Comparison of ENCODE assay signal across 8 cellular contexts in the genomic region with DNA sequence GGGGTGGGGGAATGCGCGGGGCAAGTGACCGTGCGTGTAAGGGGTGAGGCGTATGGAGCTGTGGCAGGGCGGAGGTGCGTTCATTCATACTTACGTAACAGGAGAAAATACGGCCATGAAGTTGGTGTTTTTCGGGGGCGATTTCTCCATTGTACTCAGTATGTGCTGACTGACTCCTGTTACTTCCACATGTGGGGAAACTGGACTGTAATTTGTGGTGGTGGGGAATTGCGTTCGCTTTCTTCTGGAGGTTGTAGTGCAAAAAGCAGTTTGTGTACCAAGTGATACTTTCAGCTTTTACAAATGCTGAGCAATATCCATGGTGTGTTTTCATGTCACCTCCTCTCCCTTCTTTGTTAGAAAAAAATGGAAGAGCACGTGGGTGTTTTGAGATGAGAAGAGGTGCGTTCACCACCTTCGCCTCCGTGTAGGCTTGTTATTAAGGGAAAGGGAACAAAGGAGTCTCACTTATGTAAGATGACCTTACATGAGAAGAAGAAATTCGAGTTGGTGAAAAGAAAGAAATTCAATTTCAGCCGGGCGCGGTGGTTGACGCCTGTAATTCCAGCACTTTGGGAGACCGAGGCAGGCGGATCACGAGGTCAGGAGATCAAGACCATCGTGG.
A peak's percentile ranks its signal among the peaks of the same experiment; 100 is the strongest.
DNase-seq lines count a peak whose midpoint lies in the region; ATAC-seq and TF ChIP-seq lines count a peak whose summit lies in the region.
"Not testable (repeated sequence)": the region's sequence is repeated elsewhere in the genome, so short reads cannot be mapped to it uniquely, and the experiment has no call there.

No MANE protein-coding gene starts in this region.

- not testable (repeated sequence) for H3K9me3 Mint-ChIP-seq in activated T-helper 2 cell treated with anti-CD3 and anti-CD28 coated beads, Interferon-gamma antibody, Interleukin-2, Interleukin-4, amounts not matched to agents 10 μg/mL and 5 μg/mL and 100 μg/mL, durations not matched to agents 14 hours and 24 hours and 36 hours; stimulated activated effector memory CD8-positive, alpha-beta T cell treated with anti-CD3 and anti-CD28 coated beads, Interleukin-12 subunit alpha, Interleukin-12 subunit beta, amount 100 ng/mL, for 72 hours

- DNase-seq in Caki2 (ENCODE audit: low read depth) (peak; percentile 98), NOMO-1 treated with dmso at 0.1 percent for 144 hours (lab: John Stamatoyannopoulos, UW; ENCODE audit: unreplicated experiment) (peak; percentile 64)
- peak; percentile 39 for DNase-seq in activated T-helper 2 cell treated with anti-CD3 and anti-CD28 coated beads, Interferon-gamma antibody, Interleukin-2, Interleukin-4, amounts not matched to agents 10 μg/mL and 5 μg/mL and 100 μg/mL, durations not matched to agents 14 hours and 24 hours and 36 hours (ENCODE audit: low spot score)
- not testable (repeated sequence) for DNase-seq in coronary artery (ENCODE audit: low spot score); left ventricle myocardium inferior; stimulated activated effector memory CD8-positive, alpha-beta T cell treated with anti-CD3 and anti-CD28 coated beads, Interleukin-12 subunit alpha, Interleukin-12 subunit beta, amount 100 ng/mL, for 72 hours (ENCODE audit: low spot score in 2 of 2)

- intact Hi-C loops in activated T-helper 2 cell treated with anti-CD3 and anti-CD28 coated beads, Interferon-gamma antibody, Interleukin-2, Interleukin-4, amounts not matched to agents 10 μg/mL and 5 μg/mL and 100 μg/mL, durations not matched to agents 14 hours and 24 hours and 36 hours (cut with micrococcal nuclease); left ventricle myocardium inferior (cut with micrococcal nuclease): not testable (repeated sequence)

- peak overlapping the region; percentile 86 for H3K27ac Mint-ChIP-seq in activated T-helper 2 cell treated with anti-CD3 and anti-CD28 coated beads, Interferon-gamma antibody, Interleukin-2, Interleukin-4, amounts not matched to agents 10 μg/mL and 5 μg/mL and 100 μg/mL, durations not matched to agents 14 hours and 24 hours and 36 hours
- peak overlapping the region; percentile 93 for H3K27ac Mint-ChIP-seq in stimulated activated effector memory CD8-positive, alpha-beta T cell treated with anti-CD3 and anti-CD28 coated beads, Interleukin-12 subunit alpha, Interleukin-12 subunit beta, amount 100 ng/mL, for 72 hours

- H3K9ac ChIP-seq in muscle layer of colon (ENCODE audit: low read length): not testable (repeated sequence)

- H3K9me3 ChIP-seq in left ventricle myocardium inferior (replicated peaks); muscle layer of colon (ENCODE audit: low read length): not testable (repeated sequence)

- not testable (repeated sequence) for H3K36me3 Mint-ChIP-seq in activated T-helper 2 cell treated with anti-CD3 and anti-CD28 coated beads, Interferon-gamma antibody, Interleukin-2, Interleukin-4, amounts not matched to agents 10 μg/mL and 5 μg/mL and 100 μg/mL, durations not matched to agents 14 hours and 24 hours and 36 hours (ENCODE audit: low read depth); stimulated activated effector memory CD8-positive, alpha-beta T cell treated with anti-CD3 and anti-CD28 coated beads, Interleukin-12 subunit alpha, Interleukin-12 subunit beta, amount 100 ng/mL, for 72 hours

- H3K4me3 Mint-ChIP-seq in activated T-helper 2 cell treated with anti-CD3 and anti-CD28 coated beads, Interferon-gamma antibody, Interleukin-2, Interleukin-4, amounts not matched to agents 10 μg/mL and 5 μg/mL and 100 μg/mL, durations not matched to agents 14 hours and 24 hours and 36 hours (ENCODE audit: low read depth): peak overlapping the region; percentile 51
- H3K4me3 Mint-ChIP-seq in stimulated activated effector memory CD8-positive, alpha-beta T cell treated with anti-CD3 and anti-CD28 coated beads, Interleukin-12 subunit alpha, Interleukin-12 subunit beta, amount 100 ng/mL, for 72 hours: peak overlapping the region; percentile 50

- peak; percentile 87 for ATAC-seq in HG02938 (IDR thresholded peaks at IDR 0.05; ENCODE audit: unreplicated experiment)
- peak; percentile 81 for ATAC-seq in stimulated activated effector memory CD8-positive, alpha-beta T cell treated with anti-CD3 and anti-CD28 coated beads, Interleukin-12 subunit alpha, Interleukin-12 subunit beta, amount 100 ng/mL, for 72 hours

- H3K27me3 ChIP-seq in left ventricle myocardium inferior (ENCODE audit: low read depth); muscle layer of colon (ENCODE audit: control insufficient read depth in 1 of 2, insufficient read depth in 2 of 2, low read length in 2 of 2): not testable (repeated sequence)

- not testable (repeated sequence) for H3K36me3 ChIP-seq in left ventricle myocardium inferior; muscle layer of colon (ENCODE audit: insufficient read depth, low read length)

- H3K27me3 Mint-ChIP-seq in activated T-helper 2 cell treated with anti-CD3 and anti-CD28 coated beads, Interferon-gamma antibody, Interleukin-2, Interleukin-4, amounts not matched to agents 10 μg/mL and 5 μg/mL and 100 μg/mL, durations not matched to agents 14 hours and 24 hours and 36 hours (ENCODE audit: low read depth): not testable (repeated sequence)

- H3K27ac ChIP-seq in coronary artery: peak overlapping the region; percentile 46 to 85
- H3K27ac ChIP-seq in left ventricle myocardium inferior (replicated peaks): peak overlapping the region; percentile 79
- peak overlapping the region; percentile 23 for H3K27ac ChIP-seq in muscle layer of colon (ENCODE audit: low read depth, low read length)

- not testable (repeated sequence) for H3K4me1 ChIP-seq in left ventricle myocardium inferior; muscle layer of colon (ENCODE audit: insufficient read depth, low read length)

- not testable (repeated sequence) for TF ChIP-seq CTCF in coronary artery (IDR thresholded peaks at IDR 0.05); left ventricle myocardium inferior (IDR thresholded peaks at IDR 0.05; ENCODE audit: borderline replicate concordance)

- peaks cover 12% of the 10 kb centered on the region for H3K4me1 Mint-ChIP-seq in activated T-helper 2 cell treated with anti-CD3 and anti-CD28 coated beads, Interferon-gamma antibody, Interleukin-2, Interleukin-4, amounts not matched to agents 10 μg/mL and 5 μg/mL and 100 μg/mL, durations not matched to agents 14 hours and 24 hours and 36 hours (ENCODE audit: low read depth)
- not testable (repeated sequence) for H3K4me1 Mint-ChIP-seq in stimulated activated effector memory CD8-positive, alpha-beta T cell treated with anti-CD3 and anti-CD28 coated beads, Interleukin-12 subunit alpha, Interleukin-12 subunit beta, amount 100 ng/mL, for 72 hours

- peak overlapping the region; percentile 62 for H3K4me3 ChIP-seq in coronary artery
- H3K4me3 ChIP-seq in left ventricle myocardium inferior: peak overlapping the region; percentile 49
- not testable (repeated sequence) for H3K4me3 ChIP-seq in muscle layer of colon (ENCODE audit: low read depth in 1 of 2, low read length in 2 of 2)

- in situ Hi-C loops in Caki2 (cut with HindIII; ENCODE audit: low pct_unique_long_range_greater_than_20kb, low sequenced_read_pairs): not testable (repeated sequence)

Comparison
In these comparisons a context has a peak if more than half of its experiments do, and no peak if none do; other contexts are left out.
1. H3K27ac ChIP-seq: peak in every context shown above with its lines; median percentile 79 in left ventricle myocardium inferior; 66 in coronary artery; 23 in muscle layer of colon.